In genomic region chr15:43238691-43239131, GRCh38 we compare ENCODE assay signal across 1 cellular context.
TF ChIP-seq lines count a peak whose summit lies in the region.

No MANE protein-coding gene starts in this region.

TF ChIP-seq in GM23338, 12 proteins besides CTCF, POLR2A, EP300 and RAD21 (continued from another document):
- TF ChIP-seq ZNF462 (CRISPR knock-in tag; IDR thresholded peaks at IDR 0.05) (no peak), JUNB (IDR thresholded peaks at IDR 0.05; ENCODE audit: unreplicated experiment) (no peak), ETS1 (IDR thresholded peaks at IDR 0.05) (no peak)
